10 cellular contexts compared by ENCODE assay signal in the genomic region with DNA sequence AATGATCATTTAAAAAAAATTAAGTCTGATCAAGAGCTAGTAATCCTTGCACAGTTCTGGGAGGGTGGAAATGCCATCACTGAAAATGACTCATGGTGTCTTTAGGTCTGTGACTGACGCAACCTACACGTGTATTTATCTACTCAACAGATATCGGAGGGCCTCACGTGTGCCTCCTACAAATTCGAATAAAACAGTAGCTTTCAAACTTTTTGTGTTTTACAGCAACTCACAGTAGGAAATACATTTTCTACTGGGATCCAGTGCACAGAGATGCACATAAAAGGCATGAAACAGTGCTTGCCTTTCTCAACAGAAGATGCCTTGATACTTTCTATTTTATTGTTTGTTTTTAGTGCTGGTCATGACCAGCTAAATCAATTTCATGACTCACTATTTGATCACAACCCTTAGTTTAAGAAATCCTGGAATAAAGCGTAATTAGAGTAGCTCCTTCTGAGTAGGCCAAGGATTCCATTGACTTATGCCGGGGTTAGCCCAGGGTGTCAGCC.
A peak's percentile ranks its signal among the peaks of the same experiment; 100 is the strongest.
DNase-seq lines count a peak whose midpoint lies in the region; ATAC-seq and TF ChIP-seq lines count a peak whose summit lies in the region.
"Had no signal": no experiment of that assay in that cellular context is flagged by ENCODE, and none has a peak within 500 bp of the region (broad histone marks: within the 10 kb centered on the region; RNA-seq: fewer than 3 reads in every experiment).

No MANE protein-coding gene starts in this region.

- in situ Hi-C loops in mammary epithelial cell (cut with MboI; ENCODE audit: low sequenced_read_pairs in 2 of 2) (no loop called here), GM13977 (cut with MboI; ENCODE audit: low pct_unique_long_range_greater_than_20kb, low sequenced_read_pairs, unreplicated experiment) (no loop called here)

- TF ChIP-seq CTCF in NB4 (IDR thresholded peaks at IDR 0.05; ENCODE audit: low read depth, low read length) (no peak), mammary epithelial cell (conservative IDR thresholded peaks at IDR 0.05 in 1 of 2, IDR thresholded peaks at IDR 0.05 in 1 of 2; ENCODE audit: extremely low read depth in 1 of 2, insufficient read depth in 1 of 2, low read depth in 1 of 2, low read length in 2 of 2) (no peak), GM13977 (IDR thresholded peaks at IDR 0.05; ENCODE audit: extremely low read depth, insufficient read depth, missing control alignments) (no peak)

- H3K9ac ChIP-seq in mammary epithelial cell (ENCODE audit: insufficient read depth, low read length): peak overlapping the region; percentile 26

- dilution Hi-C loops in mammary epithelial cell (cut with HindIII; ENCODE audit: low sequenced_read_pairs): no loop called here

- peaks cover 15% of the 10 kb centered on the region for H3K4me1 ChIP-seq in mammary epithelial cell (ENCODE audit: insufficient read depth, low read length)

- H3K36me3 ChIP-seq in mammary epithelial cell (ENCODE audit: insufficient read depth, low read length): no peaks in the 10 kb centered on the region
- H3K36me3 ChIP-seq: esophagus squamous epithelium had no signal

- TF ChIP-seq POLR2A in NB4 (IDR thresholded peaks at IDR 0.05; ENCODE audit: extremely low read depth, insufficient read length): no peak

- BruUV-seq in mammary epithelial cell (replicated peaks; lab: Mats Ljungman, UMichigan): no TSS peak

- no peaks in the 10 kb centered on the region for H3K79me2 ChIP-seq in mammary epithelial cell (ENCODE audit: insufficient read depth, low read length)

- H3K27me3 ChIP-seq in mammary epithelial cell (ENCODE audit: insufficient read depth, low read length): no peaks in the 10 kb centered on the region
- H3K27me3 ChIP-seq: esophagus squamous epithelium had no signal

- peak overlapping the region; percentile 79 for H3K4me2 ChIP-seq in mammary epithelial cell (ENCODE audit: insufficient read depth, low read depth, low read length)

- H2AFZ ChIP-seq in mammary epithelial cell (ENCODE audit: low read depth, low read length): peak overlapping the region; percentile 57

- peak; percentile 63 for DNase-seq in DMS53 (lab: John Stamatoyannopoulos, UW)
- DNase-seq in NB4 (ENCODE audit: low read depth): peak; percentile 86
- DNase-seq in mammary epithelial cell: peak; percentile 87
- DNase-seq in non-pigmented ciliary epithelial cell (ENCODE audit: low read depth): peak; percentile 51
- no peak for DNase-seq in NCI-H187 (lab: John Stamatoyannopoulos, UW)
- no peak for DNase-seq in GM13977 (ENCODE audit: low spot score)
- DNase-seq in left lobe of liver (ENCODE audit: low spot score): no peak
- no peak for DNase-seq in activated CD4-positive, CD25-positive, alpha-beta regulatory T cell (lab: John Stamatoyannopoulos, UW)
- DNase-seq: esophagus squamous epithelium; naive thymus-derived CD4-positive, alpha-beta T cell had no signal

- CTCF ChIA-PET in mammary epithelial cell (lab: Charles Lee; ENCODE audit: low non-redundant PET): interaction anchor here (0.5 kb wide), 1 partner anchor 196 kb away, joined by 3 read pairs; no protein-coding TSS in a partner anchor

- intact Hi-C loops in mammary epithelial cell (cut with micrococcal nuclease): loop anchor here (5.0 kb wide), 1 partner anchor 291 kb away; a partner anchor contains a TSS

- H3K4me3 ChIP-seq in NB4 (ENCODE audit: low read depth, low read length) (no peak overlapping the region), mammary epithelial cell (replicated peaks in 1 of 3; ENCODE audit: insufficient read depth in 1 of 3, low read depth in 2 of 3, low read length in 3 of 3) (peak overlapping the region; percentile 29 to 45 (median 39))
- H3K4me3 ChIP-seq: esophagus squamous epithelium had no signal

- no peak for ATAC-seq in left lobe of liver
- ATAC-seq: naive thymus-derived CD4-positive, alpha-beta T cell had no signal

- no peaks in the 10 kb centered on the region for H3K9me3 ChIP-seq in mammary epithelial cell (replicated peaks; ENCODE audit: insufficient read depth, low read length)
- H3K9me3 ChIP-seq: esophagus squamous epithelium had no signal

- peak overlapping the region; percentile 83 for H3K27ac ChIP-seq in mammary epithelial cell (ENCODE audit: insufficient read depth, low read depth, low read length)
- H3K27ac ChIP-seq: esophagus squamous epithelium had no signal

- H4K20me1 ChIP-seq in mammary epithelial cell (ENCODE audit: insufficient read depth, low read length): no peaks in the 10 kb centered on the region

- 45% methylated on average over 7 of the region's 7 CpGs for WGBS in mammary epithelial cell (ENCODE audit: low coverage, missing lambda C conversion rate)

Comparison
In these comparisons a context has a peak if more than half of its experiments do, and no peak if none do; other contexts are left out.
1. DNase-seq: peak in DMS53 (single experiment), NB4 (single experiment), mammary epithelial cell (single experiment) and non-pigmented ciliary epithelial cell (single experiment); none in NCI-H187 (0 of 2), GM13977 (single experiment), left lobe of liver (single experiment) and activated CD4-positive, CD25-positive, alpha-beta regulatory T cell (0 of 4).